In the genomic region with DNA sequence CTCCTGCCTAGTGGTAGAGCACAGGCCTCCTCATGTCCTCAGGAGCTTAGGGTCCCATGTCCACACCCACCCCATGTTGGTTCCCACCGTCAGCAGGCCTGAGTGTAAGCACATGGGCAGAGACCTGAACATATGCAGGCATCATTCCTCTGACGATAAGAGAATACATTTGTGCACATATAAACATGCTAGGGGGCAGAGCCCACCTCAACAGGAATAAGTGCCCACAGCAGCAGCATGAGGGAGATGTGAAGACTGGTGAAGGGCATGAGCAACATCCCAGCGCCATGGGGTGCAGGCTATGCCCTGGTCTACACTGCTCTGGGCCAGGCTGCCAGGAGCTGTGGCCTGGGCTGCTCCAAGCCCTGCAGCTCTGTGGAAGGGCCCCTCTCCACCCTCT, we compare ENCODE assay signal across 17 cellular contexts. TPM values are rescaled to one million over a fixed set of nuclear protein-coding genes. Genes with fewer than 3 reads are reported as not detected.
DNase-seq lines count a peak whose midpoint lies in the region; ATAC-seq and TF ChIP-seq lines count a peak whose summit lies in the region.
"Had no signal": no experiment of that assay in that cellular context is flagged by ENCODE, and none has a peak within 500 bp of the region (broad histone marks: within the 10 kb centered on the region; RNA-seq: fewer than 3 reads in every experiment).

No MANE protein-coding gene starts in this region.

- H3K4me1 ChIP-seq in cardiac muscle cell (ENCODE audit: low read depth) (peaks cover 17% of the 10 kb centered on the region), spleen (peaks cover 5 to 81% (median 47%) of the 10 kb centered on the region in 6 donors)

- ATAC-seq in Right ventricle myocardium superior (ENCODE audit: poor library complexity) = no peak
- ATAC-seq in HG03354 (IDR thresholded peaks at IDR 0.05; ENCODE audit: poor library complexity, severe bottlenecking, unreplicated experiment) = no peak
- ATAC-seq: K562 had no signal

- DNase-seq in cardiac muscle cell (ENCODE audit: low read depth in 1 of 2, low spot score in 1 of 2) (no peak), Right ventricle myocardium superior (no peak), coronary artery (ENCODE audit: low spot score) (peak; percentile 67), spleen (no peak), NCI-H2081 treated with DMSO at 0.1 percent for 48 hours (lab: John Stamatoyannopoulos, UW) (no peak), NCI-H1436 treated with DMSO at 0.1 percent for 48 hours (lab: John Stamatoyannopoulos, UW) (no peak)
- DNase-seq: Calu3; CD4-positive, alpha-beta memory T cell; NCI-H1048; NCI-H146; NCI-H2107; NCI-H2227 treated with DMSO at 0.1 percent for 48 hours had no signal

- H3K27ac ChIP-seq in cardiac muscle cell (peak overlapping the region; percentile 69), coronary artery (no peak overlapping the region), spleen (peak overlapping the region in 5 of 8 donors; percentile 34 to 59 (median 56))
- H3K27ac ChIP-seq: SK-N-MC had no signal

- WGBS in spleen, 5 donors = 94 to 100% (median 96%) methylated on average over 3 of the region's 3 CpGs; no CpG with 5 or more reads in 1 of the 5 donors

- H3K36me3 ChIP-seq in cardiac muscle cell = no peaks in the 10 kb centered on the region
- H3K36me3 ChIP-seq in spleen = peaks cover 0 to 56% (median 21%) of the 10 kb centered on the region in 6 donors
- H3K36me3 ChIP-seq: HAP-1 had no signal

- H3K27me3 ChIP-seq in cardiac muscle cell = no peaks in the 10 kb centered on the region
- H3K27me3 ChIP-seq in spleen (replicated peaks in 1 of 7) = no peaks in the 10 kb centered on the region

- H3K4me3 ChIP-seq in cardiac muscle cell = no peak overlapping the region
- no peak overlapping the region for H3K4me3 ChIP-seq in coronary artery
- no peak overlapping the region for H3K4me3 ChIP-seq in spleen
- H3K4me3 ChIP-seq: HAP-1, K562, SK-N-MC had no signal

- in situ Hi-C loops in GM18951 (cut with MboI; ENCODE audit: low sequenced_read_pairs, unreplicated experiment) = no loop called here

- intact Hi-C loops in Right ventricle myocardium superior (cut with DNase I) = no loop called here
- intact Hi-C loops in spleen (cut with DNase I; ENCODE audit: low total_unique reads) = no loop called here

- TF ChIP-seq POLR2A in GM18951 (IDR thresholded peaks at IDR 0.05; ENCODE audit: extremely low read depth, insufficient read depth, insufficient read length) (peak; percentile 23), spleen (IDR thresholded peaks at IDR 0.05) (no peak)

- TF ChIP-seq CTCF in cardiac muscle cell (IDR thresholded peaks at IDR 0.05; ENCODE audit: low read depth, low read length) (no peak), coronary artery (IDR thresholded peaks at IDR 0.05) (no peak), spleen (IDR thresholded peaks at IDR 0.05 in 8 of 11, conservative IDR thresholded peaks at IDR 0.05 in 3 of 11) (no peak)

- H3K9me3 ChIP-seq in cardiac muscle cell (ENCODE audit: low read depth) = no peaks in the 10 kb centered on the region
- H3K9me3 ChIP-seq in spleen = no peaks in the 10 kb centered on the region
- H3K9me3 ChIP-seq: HAP-1 had no signal

RNA-seq across cellular contexts. Expression of gene ADORA2A, which starts 16.9 kb away (rescaled TPM):
- total RNA-seq in cardiac muscle cell = 9.1 and 13.7 TPM in 2 replicates
- 4.0 and 5.9 TPM in 2 replicates for polyA plus RNA-seq in cardiac muscle cell
- total RNA-seq in Right ventricle myocardium superior = 4.1 TPM
- 10 to 100 TPM; 15.8 to 31.1 (median 25.2) TPM for total RNA-seq in spleen
- 10 to 100 TPM in 2 of 3 donors, 1 to 10 TPM in 1; 8.3 to 14.8 (median 14.2) TPM for polyA plus RNA-seq in spleen

RNA-seq across cellular contexts. Expression of gene UPB1, which starts 50.9 kb away (rescaled TPM):
- total RNA-seq in cardiac muscle cell = 0.99 and 1.6 TPM in 2 replicates
- 1.8 and 4.0 TPM in 2 replicates for polyA plus RNA-seq in cardiac muscle cell
- 1.7 TPM for total RNA-seq in Right ventricle myocardium superior
- total RNA-seq in spleen = 1 to 10 TPM in 6 of 7 donors, under 1 TPM in 1; 0.92 to 3.9 (median 2.0) TPM
- 1 to 10 TPM in 1 of 3 donors, under 1 TPM in 2; 0.38 to 1.5 (median 0.47) TPM for polyA plus RNA-seq in spleen
- polyA plus RNA-seq: CD4-positive, alpha-beta memory T cell had no signal

Comparison
In these comparisons a context has a peak if more than half of its experiments do, and no peak if none do; other contexts are left out.
1. H3K27ac ChIP-seq: peak in cardiac muscle cell (single experiment) and spleen (5 of 8); none in coronary artery (0 of 2).